Comparison of ENCODE assay signal across 1 cellular context in genomic region chr10:32139223-32140073, GRCh38.
TF ChIP-seq lines count a peak whose summit lies in the region.

No MANE protein-coding gene starts in this region.

TF ChIP-seq in WTC11, 78 proteins besides CTCF, POLR2A, EP300 and RAD21 (continued from another document):
- TF ChIP-seq ARID4B (CRISPR knock-in tag; IDR thresholded peaks at IDR 0.05; ENCODE audit: borderline replicate concordance) (peak; percentile 31; the same call in 1 of the 2 replicates), TCF7 (CRISPR knock-in tag; IDR thresholded peaks at IDR 0.05; ENCODE audit: low read depth) (no peak), TEAD1 (CRISPR knock-in tag; IDR thresholded peaks at IDR 0.05) (peak; percentile 86), ZMAT4 (CRISPR knock-in tag; IDR thresholded peaks at IDR 0.05) (no peak), SMAD4 (CRISPR knock-in tag; IDR thresholded peaks at IDR 0.05) (no peak), SP1 (CRISPR knock-in tag; conservative IDR thresholded peaks at IDR 0.05) (peak; percentile 67; the same call in 1 of the 2 replicates), ATF6 (CRISPR knock-in tag; IDR thresholded peaks at IDR 0.05) (no peak), JAZF1 (CRISPR knock-in tag; IDR thresholded peaks at IDR 0.05) (no peak), IRF1 (CRISPR knock-in tag; IDR thresholded peaks at IDR 0.05) (no peak), ZNF263 (CRISPR knock-in tag; IDR thresholded peaks at IDR 0.05; ENCODE audit: low read depth) (no peak), ZNF512 (CRISPR knock-in tag; IDR thresholded peaks at IDR 0.05; ENCODE audit: borderline replicate concordance) (no peak), CBFB (CRISPR knock-in tag; IDR thresholded peaks at IDR 0.05; ENCODE audit: low read depth) (no peak), FOXP4 (CRISPR knock-in tag; IDR thresholded peaks at IDR 0.05) (peak; percentile 75; the same call in 1 of the 2 replicates), GABPB1 (CRISPR knock-in tag; IDR thresholded peaks at IDR 0.05) (no peak), ESRRA (CRISPR knock-in tag; IDR thresholded peaks at IDR 0.05; ENCODE audit: borderline replicate concordance) (no peak)
